1 cellular context compared by ENCODE assay signal in genomic region chr6:45706319-45706718, GRCh38.
TF ChIP-seq lines count a peak whose summit lies in the region.

No MANE protein-coding gene starts in this region.

TF ChIP-seq in IMR-90, 13 proteins besides CTCF, POLR2A, EP300 and RAD21 (continued from another document):
- no peak for TF ChIP-seq USF2 (IDR thresholded peaks at IDR 0.05; ENCODE audit: low read depth, low read length)
